ENCODE assay signal across 3 cellular contexts in genomic region chr17:21404539-21404938, GRCh38. TPM values are rescaled to one million over a fixed set of nuclear protein-coding genes. Genes with fewer than 3 reads are reported as not detected.
"Had no signal": no experiment of that assay in that cellular context is flagged by ENCODE, and none has a peak within 500 bp of the region (broad histone marks: within the 10 kb centered on the region; RNA-seq: fewer than 3 reads in every experiment).

No MANE protein-coding gene starts in this region.

RNA-seq across cellular contexts. Expression of gene KCNJ12, which starts 28.4 kb away (rescaled TPM):
- total RNA-seq: activated CD8-positive, alpha-beta T cell treated with anti-CD3 and anti-CD28 coated beads, Interleukin-2, amount 10 ng/mL, durations not matched to agents 7 days and 5 days; activated naive CD8-positive, alpha-beta T cell treated with anti-CD3 and anti-CD28 coated beads, Interleukin-2, amount 10 ng/mL, durations not matched to agents 7 days and 5 days; SJSA1 had no signal
